Comparison of ENCODE assay signal across 27 cellular contexts in the genomic region with DNA sequence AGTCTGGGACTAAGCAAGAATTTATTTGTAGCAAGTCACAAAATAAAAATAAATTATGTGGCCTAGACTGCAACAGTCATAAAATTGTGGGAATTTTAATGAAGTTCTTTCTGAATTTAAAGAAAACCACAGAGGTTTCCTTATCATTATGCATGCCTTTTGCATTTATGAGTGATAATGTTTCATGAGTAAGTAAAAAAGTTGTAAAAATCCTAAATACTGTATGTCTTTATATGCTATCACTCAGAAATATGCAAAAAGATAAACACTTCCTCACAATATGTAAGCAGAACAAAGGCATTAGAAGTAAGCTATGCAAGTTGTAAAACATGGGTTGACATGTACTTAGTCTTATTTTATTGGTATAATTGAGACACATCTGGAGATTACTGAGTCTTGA.
"Had no signal": no experiment of that assay in that cellular context is flagged by ENCODE, and none has a peak within 500 bp of the region (broad histone marks: within the 10 kb centered on the region; RNA-seq: fewer than 3 reads in every experiment).

No MANE protein-coding gene starts in this region.

- H3K9me3 ChIP-seq: colonic mucosa, esophagus squamous epithelium, heart right ventricle, left lung, testis, transverse colon had no signal

- H3K27me3 Mint-ChIP-seq: activated CD4-positive, alpha-beta T cell treated with anti-CD3 and anti-CD28 coated beads for 36 hours; activated CD8-positive, alpha-beta memory T cell treated with anti-CD3 and anti-CD28 coated beads, Interleukin-2, amount 10 ng/mL, durations not matched to agents 7 days and 5 days had no signal

- H3K27ac Mint-ChIP-seq: activated CD4-positive, alpha-beta T cell treated with anti-CD3 and anti-CD28 coated beads for 36 hours; activated CD8-positive, alpha-beta memory T cell treated with anti-CD3 and anti-CD28 coated beads, Interleukin-2, amount 10 ng/mL, durations not matched to agents 7 days and 5 days; activated CD8-positive, alpha-beta T cell treated with anti-CD3 and anti-CD28 coated beads, Interleukin-2, amount 10 ng/mL, durations not matched to agents 7 days and 5 days; activated naive CD4-positive, alpha-beta T cell treated with anti-CD3 and anti-CD28 coated beads, Interleukin-2, amount 50 U/mL, for 72 hours; activated T-cell treated with anti-CD3 and anti-CD28 coated beads, Interleukin-2, amount 50 U/mL, for 72 hours; brain; natural killer cell had no signal

- H3K9me3 Mint-ChIP-seq: activated naive CD4-positive, alpha-beta T cell treated with anti-CD3 and anti-CD28 coated beads, Interleukin-2, amount 50 U/mL, for 72 hours; activated T-cell treated with anti-CD3 and anti-CD28 coated beads, Interleukin-2, amount 50 U/mL, for 72 hours; brain; natural killer cell had no signal

- H3K4me3 ChIP-seq: cardiac muscle cell, esophagus squamous epithelium, heart right ventricle, left lung, lung, testis, transverse colon had no signal

- H3K4me1 Mint-ChIP-seq: activated CD4-positive, alpha-beta T cell treated with anti-CD3 and anti-CD28 coated beads for 36 hours; activated CD8-positive, alpha-beta memory T cell treated with anti-CD3 and anti-CD28 coated beads, Interleukin-2, amount 10 ng/mL, durations not matched to agents 7 days and 5 days; natural killer cell had no signal

- ATAC-seq: activated CD4-positive, alpha-beta T cell treated with anti-CD3 and anti-CD28 coated beads for 36 hours; activated CD8-positive, alpha-beta memory T cell treated with anti-CD3 and anti-CD28 coated beads, Interleukin-2, amount 10 ng/mL, durations not matched to agents 7 days and 5 days; activated CD8-positive, alpha-beta T cell treated with anti-CD3 and anti-CD28 coated beads, Interleukin-2, amount 10 ng/mL, durations not matched to agents 7 days and 5 days; activated naive CD4-positive, alpha-beta T cell treated with anti-CD3 and anti-CD28 coated beads, Interleukin-2, amount 50 U/mL, for 72 hours; activated T-cell treated with anti-CD3 and anti-CD28 coated beads, Interleukin-2, amount 50 U/mL, for 72 hours; heart right ventricle; left lung; natural killer cell; right cardiac atrium; stimulated activated naive CD8-positive, alpha-beta T cell treated with anti-CD3 and anti-CD28 coated beads, Interleukin-15, Interleukin-2, amounts not matched to agents 100 U/mL and 50 U/mL, for 24 hours had no signal

- DNase-seq: activated CD4-positive, alpha-beta T cell treated with anti-CD3 and anti-CD28 coated beads for 36 hours; activated CD4-positive, CD25-positive, alpha-beta regulatory T cell; activated CD8-positive, alpha-beta memory T cell treated with anti-CD3 and anti-CD28 coated beads, Interleukin-2, amount 10 ng/mL, durations not matched to agents 7 days and 5 days; activated CD8-positive, alpha-beta T cell treated with anti-CD3 and anti-CD28 coated beads, Interleukin-2, amount 10 ng/mL, durations not matched to agents 7 days and 5 days; activated naive CD4-positive, alpha-beta T cell; activated T-cell treated with anti-CD3 and anti-CD28 coated beads, Interleukin-2, amount 50 U/mL, for 72 hours; aorta; cerebellar nuclear complex; colonic mucosa; effector CD8-positive, alpha-beta T cell; esophagus squamous epithelium; foreskin melanocyte; heart right ventricle; left lung; mesendoderm; natural killer cell; right cardiac atrium; stimulated activated CD4-positive, alpha-beta T cell treated with anti-CD3 and anti-CD28 coated beads, Interleukin-12 subunit alpha, Interleukin-12 subunit beta, amount 100 ng/mL, for 4 hours; stimulated activated CD4-positive, alpha-beta T cell treated with anti-CD3 and anti-CD28 coated beads, Interleukin-4, amount 100 ng/mL, for 1 hour; stimulated activated naive CD8-positive, alpha-beta T cell treated with anti-CD3 and anti-CD28 coated beads, Interleukin-15, Interleukin-2, amounts not matched to agents 100 U/mL and 50 U/mL, for 24 hours; testis; transverse colon had no signal

- H3K36me3 Mint-ChIP-seq: activated CD8-positive, alpha-beta memory T cell treated with anti-CD3 and anti-CD28 coated beads, Interleukin-2, amount 10 ng/mL, durations not matched to agents 7 days and 5 days; activated naive CD4-positive, alpha-beta T cell treated with anti-CD3 and anti-CD28 coated beads, Interleukin-2, amount 50 U/mL, for 72 hours; brain; natural killer cell had no signal

- H3K27ac ChIP-seq: cardiac muscle cell, colonic mucosa, epithelial cell of prostate, esophagus squamous epithelium, heart right ventricle, left lung, testis, transverse colon had no signal

- H3K4me3 Mint-ChIP-seq: activated CD4-positive, alpha-beta T cell treated with anti-CD3 and anti-CD28 coated beads for 36 hours; activated CD8-positive, alpha-beta memory T cell treated with anti-CD3 and anti-CD28 coated beads, Interleukin-2, amount 10 ng/mL, durations not matched to agents 7 days and 5 days; activated CD8-positive, alpha-beta T cell treated with anti-CD3 and anti-CD28 coated beads, Interleukin-2, amount 10 ng/mL, durations not matched to agents 7 days and 5 days; activated T-cell treated with anti-CD3 and anti-CD28 coated beads, Interleukin-2, amount 50 U/mL, for 72 hours; brain; natural killer cell had no signal

- H3K36me3 ChIP-seq: cardiac muscle cell, colonic mucosa, esophagus squamous epithelium, heart right ventricle, left lung, transverse colon had no signal
